In the genomic region with DNA sequence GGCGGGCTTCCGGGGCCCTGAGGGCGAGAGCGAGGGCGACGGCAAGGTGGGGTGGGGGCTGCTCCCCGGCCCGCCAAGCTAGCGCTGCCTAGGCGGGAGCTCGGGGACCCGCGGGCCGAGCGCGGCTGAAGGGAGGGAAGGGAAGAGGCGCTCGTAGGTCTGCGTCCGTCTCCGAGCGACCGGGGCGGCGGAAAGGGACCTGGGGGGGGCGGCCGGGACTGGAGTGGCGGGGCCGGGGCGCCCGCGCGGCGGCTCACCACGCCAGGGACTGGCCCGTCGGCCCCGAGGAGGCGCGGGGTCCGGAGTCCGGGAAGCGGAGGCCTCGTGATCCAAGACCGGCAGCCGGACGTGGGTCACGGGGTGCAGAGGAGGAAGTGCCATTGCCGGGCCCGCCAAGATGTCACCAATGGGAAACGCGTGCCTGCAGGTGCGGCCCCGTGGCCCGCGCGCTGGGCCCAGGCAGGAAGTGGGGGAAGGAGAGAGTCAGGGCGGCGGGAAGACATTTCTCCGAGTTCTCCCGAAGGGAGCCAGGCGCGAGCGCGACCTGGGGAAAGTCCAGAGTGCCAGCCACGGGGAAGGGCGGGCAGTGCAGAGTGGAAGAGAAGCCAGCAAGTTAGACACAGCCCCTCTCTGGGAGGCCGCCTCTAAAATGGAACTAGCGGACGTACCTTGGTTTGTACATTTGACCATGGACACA, we compare ENCODE assay signal across 8 cellular contexts. TPM values are rescaled to one million over a fixed set of nuclear protein-coding genes. Genes with fewer than 3 reads are reported as not detected.
DNase-seq lines count a peak whose midpoint lies in the region; ATAC-seq and TF ChIP-seq lines count a peak whose summit lies in the region.

No MANE protein-coding gene starts in this region.

- H3K79me2 ChIP-seq in PC-9 (ENCODE audit: low read depth), result peaks cover 98% of the 10 kb centered on the region

- peak overlapping the region; percentile 94 for H3K27ac Mint-ChIP-seq in activated T-helper 1 cell treated with anti-CD3 and anti-CD28 coated beads, Interleukin-12 subunit alpha, Interleukin-12 subunit beta, Interleukin-2, Interleukin-4 antibody, amounts not matched to agents 30 ng/mL and 10 ng/mL and 1 ng/mL, durations not matched to agents 14 hours and 24 hours and 36 hours
- H3K27ac Mint-ChIP-seq in naive B cell, result peak overlapping the region; percentile 84 to 99 (median 98)

- no peaks in the 10 kb centered on the region for H3K27me3 ChIP-seq in PC-9 (ENCODE audit: insufficient read depth, low read depth)

- H3K4me2 ChIP-seq in PC-9, result peak overlapping the region; percentile 95

- DNase-seq in COR-L47 (lab: John Stamatoyannopoulos, UW) (peak; percentile 71), HPDE6-E6E7 (ENCODE audit: extremely low spot score) (peak; percentile 77), PC-9 (peak; percentile 86 to 96), fibroblast of gingiva (ENCODE audit: low read depth) (peak; percentile 76), naive B cell (peak; percentile 88)
- DNase-seq in activated T-helper 1 cell treated with anti-CD3 and anti-CD28 coated beads, Interleukin-12 subunit alpha, Interleukin-12 subunit beta, Interleukin-2, Interleukin-4 antibody, amounts not matched to agents 30 ng/mL and 10 ng/mL and 1 ng/mL, durations not matched to agents 14 hours and 24 hours and 36 hours (ENCODE audit: low spot score), result peak; percentile 81
- DNase-seq in stimulated activated naive CD8-positive, alpha-beta T cell treated with anti-CD3 and anti-CD28 coated beads, Interleukin-15, Interleukin-2, amounts not matched to agents 100 U/mL and 50 U/mL, for 24 hours, result peak; percentile 90

- H3K4me1 Mint-ChIP-seq in activated T-helper 1 cell treated with anti-CD3 and anti-CD28 coated beads, Interleukin-12 subunit alpha, Interleukin-12 subunit beta, Interleukin-2, Interleukin-4 antibody, amounts not matched to agents 30 ng/mL and 10 ng/mL and 1 ng/mL, durations not matched to agents 14 hours and 24 hours and 36 hours (ENCODE audit: low read depth), result peaks cover 83% of the 10 kb centered on the region
- H3K4me1 Mint-ChIP-seq in naive B cell, result peaks cover 59 to 82% (median 71%) of the 10 kb centered on the region in 3 donors

- H3K4me3 ChIP-seq in PC-9, result peak overlapping the region; percentile 63

- BruUV-seq in PC-9 (replicated peaks; lab: Mats Ljungman, UMichigan), result no TSS peak

- peaks cover 64% of the 10 kb centered on the region for H3K36me3 ChIP-seq in PC-9 (ENCODE audit: low read depth)

- peaks cover 57% of the 10 kb centered on the region for H3K36me3 Mint-ChIP-seq in activated T-helper 1 cell treated with anti-CD3 and anti-CD28 coated beads, Interleukin-12 subunit alpha, Interleukin-12 subunit beta, Interleukin-2, Interleukin-4 antibody, amounts not matched to agents 30 ng/mL and 10 ng/mL and 1 ng/mL, durations not matched to agents 14 hours and 24 hours and 36 hours (ENCODE audit: low read depth)
- peaks cover 10 to 26% of the 10 kb centered on the region in 2 donors for H3K36me3 Mint-ChIP-seq in naive B cell

- no peaks in the 10 kb centered on the region for H3K27me3 Mint-ChIP-seq in activated T-helper 1 cell treated with anti-CD3 and anti-CD28 coated beads, Interleukin-12 subunit alpha, Interleukin-12 subunit beta, Interleukin-2, Interleukin-4 antibody, amounts not matched to agents 30 ng/mL and 10 ng/mL and 1 ng/mL, durations not matched to agents 14 hours and 24 hours and 36 hours (ENCODE audit: insufficient read depth)
- no peaks in the 10 kb centered on the region for H3K27me3 Mint-ChIP-seq in naive B cell

- H2AFZ ChIP-seq in PC-9, result no peak overlapping the region

- TF ChIP-seq CTCF in PC-9 (conservative IDR thresholded peaks at IDR 0.05), result no peak

- peaks cover 63% of the 10 kb centered on the region for H3K4me1 ChIP-seq in PC-9 (replicated peaks; ENCODE audit: insufficient read depth)

- no peaks in the 10 kb centered on the region for H3K9me2 ChIP-seq in PC-9 (ENCODE audit: insufficient read depth)

- no peaks in the 10 kb centered on the region for H3K9me3 Mint-ChIP-seq in activated T-helper 1 cell treated with anti-CD3 and anti-CD28 coated beads, Interleukin-12 subunit alpha, Interleukin-12 subunit beta, Interleukin-2, Interleukin-4 antibody, amounts not matched to agents 30 ng/mL and 10 ng/mL and 1 ng/mL, durations not matched to agents 14 hours and 24 hours and 36 hours
- H3K9me3 Mint-ChIP-seq in naive B cell, result no peaks in the 10 kb centered on the region

- H4K20me1 ChIP-seq in PC-9 (ENCODE audit: insufficient read depth), result peaks cover 88% of the 10 kb centered on the region

- peaks cover 94% of the 10 kb centered on the region for H3F3A ChIP-seq in PC-9 (ENCODE audit: insufficient read depth, low read depth)

- CTCF ChIA-PET in PC-9 (lab: Charles Lee), result interaction anchor here (0.7 kb wide), 1 partner anchor 24 kb away, joined by 4 read pairs; no protein-coding TSS in a partner anchor

- POLR2A ChIA-PET in PC-9 (lab: Charles Lee; ENCODE audit: unreplicated experiment), result interaction anchor here (0.6 kb wide), 1 partner anchor 11 kb away, joined by 3 read pairs; no protein-coding TSS in a partner anchor

- H3K9me3 ChIP-seq in PC-9 (ENCODE audit: insufficient read depth, low read depth), result no peaks in the 10 kb centered on the region

- H3K4me3 Mint-ChIP-seq in activated T-helper 1 cell treated with anti-CD3 and anti-CD28 coated beads, Interleukin-12 subunit alpha, Interleukin-12 subunit beta, Interleukin-2, Interleukin-4 antibody, amounts not matched to agents 30 ng/mL and 10 ng/mL and 1 ng/mL, durations not matched to agents 14 hours and 24 hours and 36 hours, result peak overlapping the region; percentile 90
- H3K4me3 Mint-ChIP-seq in naive B cell, result peak overlapping the region; percentile 83 to 97 (median 94)

- H3K27ac ChIP-seq in PC-9, result peak overlapping the region; percentile 80

- ATAC-seq in GM21360 (IDR thresholded peaks at IDR 0.05; ENCODE audit: unreplicated experiment) (peak; percentile 79), naive B cell (ENCODE audit: low read depth in 2 of 2) (peak; percentile 84 to 85)
- peak; percentile 84 for ATAC-seq in stimulated activated naive CD8-positive, alpha-beta T cell treated with anti-CD3 and anti-CD28 coated beads, Interleukin-15, Interleukin-2, amounts not matched to agents 100 U/mL and 50 U/mL, for 24 hours

- intact Hi-C loops in PC-9 (cut with micrococcal nuclease; ENCODE audit: unreplicated experiment), result loop anchor here (1.0 to 5.0 kb wide), 5 partner anchors 10 to 195 kb away; a partner anchor contains a TSS
- intact Hi-C loops in activated T-helper 1 cell treated with anti-CD3 and anti-CD28 coated beads, Interleukin-12 subunit alpha, Interleukin-12 subunit beta, Interleukin-2, Interleukin-4 antibody, amounts not matched to agents 30 ng/mL and 10 ng/mL and 1 ng/mL, durations not matched to agents 14 hours and 24 hours and 36 hours (cut with micrococcal nuclease), result loop anchor here (1.0 to 10.0 kb wide), 7 partner anchors 10 to 612 kb away; a partner anchor contains a TSS

RNA-seq across cellular contexts. Expression of a gene that starts 11.9 kb away (rescaled TPM):
- total RNA-seq in PC-9 (2021), result 267 and 337 TPM in 2 replicates
- 499 and 501 TPM in 2 replicates for total RNA-seq in activated T-helper 1 cell treated with anti-CD3 and anti-CD28 coated beads, Interleukin-12 subunit alpha, Interleukin-12 subunit beta, Interleukin-2, Interleukin-4 antibody, amounts not matched to agents 30 ng/mL and 10 ng/mL and 1 ng/mL, durations not matched to agents 14 hours and 24 hours and 36 hours
- 100 to 1,000 TPM; 166 to 228 (median 215) TPM for polyA plus RNA-seq in naive B cell (ENCODE audit: low read depth in 6 of 6)

RNA-seq across cellular contexts. Expression of a gene that starts 25.6 kb away (rescaled TPM):
- not detected in 2 replicates for total RNA-seq in PC-9 (2021)
- total RNA-seq in activated T-helper 1 cell treated with anti-CD3 and anti-CD28 coated beads, Interleukin-12 subunit alpha, Interleukin-12 subunit beta, Interleukin-2, Interleukin-4 antibody, amounts not matched to agents 30 ng/mL and 10 ng/mL and 1 ng/mL, durations not matched to agents 14 hours and 24 hours and 36 hours, result 0.44 TPM in 1 of 2 replicates, not detected in the other
- not detected for polyA plus RNA-seq in naive B cell (ENCODE audit: low read depth in 6 of 6)

RNA-seq across cellular contexts. Expression of a gene that starts 39.8 kb away (rescaled TPM):
- 11.8 and 14.5 TPM in 2 replicates for total RNA-seq in PC-9 (2021)
- total RNA-seq in activated T-helper 1 cell treated with anti-CD3 and anti-CD28 coated beads, Interleukin-12 subunit alpha, Interleukin-12 subunit beta, Interleukin-2, Interleukin-4 antibody, amounts not matched to agents 30 ng/mL and 10 ng/mL and 1 ng/mL, durations not matched to agents 14 hours and 24 hours and 36 hours, result 1.8 and 2.0 TPM in 2 replicates
- 10 to 100 TPM in 2 of 6 donors, 1 to 10 TPM in 4; 5.6 to 18.3 (median 9.2) TPM for polyA plus RNA-seq in naive B cell (ENCODE audit: low read depth in 6 of 6)

Comparison
In these comparisons a context has a peak if more than half of its experiments do, and no peak if none do; other contexts are left out.
1. Peak in every context shown above with its lines: DNase-seq, ATAC-seq, H3K4me3 ChIP-seq and H3K27ac ChIP-seq.